1 cellular context compared by ENCODE assay signal in the genomic region with DNA sequence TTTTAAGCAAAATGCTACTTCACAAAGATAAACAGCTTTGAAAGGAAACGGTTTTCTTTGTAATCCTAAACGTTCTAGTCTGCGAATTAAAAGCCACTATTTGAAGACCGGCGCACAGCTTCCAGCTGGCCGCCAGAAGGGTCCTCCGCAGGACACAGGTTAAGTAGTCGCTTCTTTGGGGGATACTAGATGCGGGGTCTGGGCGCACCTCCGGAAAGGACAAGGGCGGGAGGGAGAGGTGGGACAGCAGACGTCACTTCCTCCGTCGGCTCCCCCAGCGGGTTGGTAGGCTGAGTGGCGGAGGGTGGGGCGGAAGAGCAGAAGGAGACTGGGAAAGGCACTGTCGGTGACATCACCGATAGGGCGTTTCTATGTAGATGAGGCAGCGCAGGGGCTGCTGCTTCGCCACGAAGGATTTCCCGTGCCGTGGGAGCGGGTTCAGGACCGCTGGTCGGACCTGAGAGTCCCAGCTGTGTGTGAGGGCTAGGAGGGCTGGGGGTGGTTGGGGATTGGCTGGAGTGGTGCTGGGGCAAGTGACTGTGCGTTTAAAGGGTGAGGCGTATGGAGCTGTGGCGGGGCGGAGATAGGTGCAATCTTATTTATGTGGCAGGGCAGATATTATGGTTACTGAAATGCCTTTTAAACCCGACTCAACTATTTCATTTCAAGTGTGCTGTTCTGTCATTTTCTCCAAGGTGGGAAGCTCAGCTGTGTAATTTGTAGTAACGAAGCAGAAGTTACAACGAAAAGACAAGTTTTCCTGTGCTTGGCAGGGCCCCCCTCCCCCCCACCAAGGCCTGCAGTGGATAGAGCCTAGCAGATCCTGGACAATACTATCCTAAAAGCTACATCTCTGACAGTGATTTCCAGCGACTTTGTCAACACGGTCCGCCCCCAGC.
TF ChIP-seq lines count a peak whose summit lies in the region.
"Not testable (repeated sequence)": the region's sequence is repeated elsewhere in the genome, so short reads cannot be mapped to it uniquely, and the experiment has no call there.

No MANE protein-coding gene starts in this region.

TF ChIP-seq in K562, 482 proteins besides CTCF, POLR2A, EP300 and RAD21 (continued from another document and continues in another):
- TF ChIP-seq RUNX1 (IDR thresholded peaks at IDR 0.05; ENCODE audit: low read depth) (peak; percentile 96), KLF16 (IDR thresholded peaks at IDR 0.05) (0 out of 2 replicates have a peak, but pooled peaks have one; percentile 31), RFX1 (IDR thresholded peaks at IDR 0.05) (peak; percentile 42), GTF2E2 (tag; IDR thresholded peaks at IDR 0.05) (peak; percentile 99), NRF1 (conservative IDR thresholded peaks at IDR 0.05 in 1 of 2, IDR thresholded peaks at IDR 0.05 in 1 of 2) (peak; percentile 31 to 62), ZC3H4 (CRISPR knock-in tag; IDR thresholded peaks at IDR 0.05; ENCODE audit: borderline replicate concordance) (peak; percentile 85; the same call in 1 of the 2 replicates), VEZF1 (CRISPR knock-in tag; IDR thresholded peaks at IDR 0.05) (peak; percentile 78), GABPA (tag; conservative IDR thresholded peaks at IDR 0.05; ENCODE audit: low read depth) (peak; percentile 83), POLR2AphosphoS2 (IDR thresholded peaks at IDR 0.05; ENCODE audit: low read length) (peak; percentile 94), SUPT5H (IDR thresholded peaks at IDR 0.05) (peak; percentile 100), PTBP1 (IDR thresholded peaks at IDR 0.05; ENCODE audit: low read depth, low read length) (peak; percentile 88; the same call in 1 of the 2 replicates), ZFX (CRISPR knock-in tag; IDR thresholded peaks at IDR 0.05) (peak; percentile 29; the same call in 1 of the 2 replicates), ATF1 (tag; IDR thresholded peaks at IDR 0.05) (peak; percentile 81), TCF7 (IDR thresholded peaks at IDR 0.05; ENCODE audit: borderline replicate concordance) (0 out of 2 replicates have a peak, but pooled peaks have one; percentile 65), KLF6 (CRISPR knock-in tag; IDR thresholded peaks at IDR 0.05; ENCODE audit: borderline replicate concordance) (peak; percentile 23; the same call in 1 of the 2 replicates), ATF3 (IDR thresholded peaks at IDR 0.05) (peak; percentile 87), ATF3 (CRISPR knock-in tag; conservative IDR thresholded peaks at IDR 0.05) (peak; percentile 80), GTF2F1 (IDR thresholded peaks at IDR 0.05; ENCODE audit: low read depth, low read length) (peak; percentile 97), ZBTB17 (CRISPR knock-in tag; IDR thresholded peaks at IDR 0.05) (peak; percentile 93), NFE2 (IDR thresholded peaks at IDR 0.05; ENCODE audit: low read depth) (peak; percentile 54; the same call in 1 of the 2 replicates), MAFK (IDR thresholded peaks at IDR 0.05; ENCODE audit: low read length) (peak; percentile 16; the same call in 1 of the 2 replicates), ATF6 (CRISPR knock-in tag; IDR thresholded peaks at IDR 0.05) (peak; percentile 72; the same call in 1 of the 2 replicates), ERF (CRISPR knock-in tag; IDR thresholded peaks at IDR 0.05) (peak; percentile 98), GTF2A2 (tag; IDR thresholded peaks at IDR 0.05) (peak; percentile 97), PHB (CRISPR knock-in tag; IDR thresholded peaks at IDR 0.05) (peak; percentile 98; the same call in 1 of the 2 replicates), MEF2A (IDR thresholded peaks at IDR 0.05; ENCODE audit: control insufficient read depth, low read depth, low read length) (peak; percentile 77), PHF20 (IDR thresholded peaks at IDR 0.05; ENCODE audit: partially characterized antibody) (peak; percentile 45), NR2C1 (tag; IDR thresholded peaks at IDR 0.05) (peak; percentile 53; the same call in 1 of the 2 replicates), EP400 (IDR thresholded peaks at IDR 0.05) (peak; percentile 70), NFXL1 (CRISPR knock-in tag; IDR thresholded peaks at IDR 0.05) (peak; percentile 92), RAD51 (IDR thresholded peaks at IDR 0.05; ENCODE audit: borderline replicate concordance, low read depth) (peak; percentile 19; the same call in 1 of the 2 replicates), CHCHD3 (CRISPR knock-in tag; IDR thresholded peaks at IDR 0.05) (peak; percentile 98), RCOR1 (IDR thresholded peaks at IDR 0.05; ENCODE audit: borderline replicate concordance in 1 of 2, low read depth in 2 of 2, low read length in 2 of 2) (peak in 1 of 2 experiments; percentile 19; a peak in 1 of 4 replicates), TFE3 (CRISPR knock-in tag; IDR thresholded peaks at IDR 0.05) (peak; percentile 27; the same call in 1 of the 2 replicates), RFX7 (CRISPR knock-in tag; IDR thresholded peaks at IDR 0.05) (peak; percentile 97), ZBTB8A (IDR thresholded peaks at IDR 0.05; ENCODE audit: partially characterized antibody) (peak; percentile 72)
- TF ChIP-seq, protein P1, sequence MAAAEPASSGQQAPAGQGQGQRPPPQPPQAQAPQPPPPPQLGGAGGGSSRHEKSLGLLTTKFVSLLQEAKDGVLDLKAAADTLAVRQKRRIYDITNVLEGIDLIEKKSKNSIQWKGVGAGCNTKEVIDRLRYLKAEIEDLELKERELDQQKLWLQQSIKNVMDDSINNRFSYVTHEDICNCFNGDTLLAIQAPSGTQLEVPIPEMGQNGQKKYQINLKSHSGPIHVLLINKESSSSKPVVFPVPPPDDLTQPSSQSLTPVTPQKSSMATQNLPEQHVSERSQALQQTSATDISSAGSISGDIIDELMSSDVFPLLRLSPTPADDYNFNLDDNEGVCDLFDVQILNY (CRISPR knock-in tag; IDR thresholded peaks at IDR 0.05) = peak; percentile 88
- TF ChIP-seq, protein P2, sequence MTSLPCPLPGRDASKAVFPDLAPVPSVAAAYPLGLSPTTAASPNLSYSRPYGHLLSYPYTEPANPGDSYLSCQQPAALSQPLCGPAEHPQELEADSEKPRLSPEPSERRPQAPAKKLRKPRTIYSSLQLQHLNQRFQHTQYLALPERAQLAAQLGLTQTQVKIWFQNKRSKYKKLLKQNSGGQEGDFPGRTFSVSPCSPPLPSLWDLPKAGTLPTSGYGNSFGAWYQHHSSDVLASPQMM (CRISPR knock-in tag; IDR thresholded peaks at IDR 0.05) = peak; percentile 94
- TF ChIP-seq, protein P3, sequence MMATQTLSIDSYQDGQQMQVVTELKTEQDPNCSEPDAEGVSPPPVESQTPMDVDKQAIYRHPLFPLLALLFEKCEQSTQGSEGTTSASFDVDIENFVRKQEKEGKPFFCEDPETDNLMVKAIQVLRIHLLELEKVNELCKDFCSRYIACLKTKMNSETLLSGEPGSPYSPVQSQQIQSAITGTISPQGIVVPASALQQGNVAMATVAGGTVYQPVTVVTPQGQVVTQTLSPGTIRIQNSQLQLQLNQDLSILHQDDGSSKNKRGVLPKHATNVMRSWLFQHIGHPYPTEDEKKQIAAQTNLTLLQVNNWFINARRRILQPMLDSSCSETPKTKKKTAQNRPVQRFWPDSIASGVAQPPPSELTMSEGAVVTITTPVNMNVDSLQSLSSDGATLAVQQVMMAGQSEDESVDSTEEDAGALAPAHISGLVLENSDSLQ (IDR thresholded peaks at IDR 0.05) = peak; percentile 55
- TF ChIP-seq, protein P4, sequence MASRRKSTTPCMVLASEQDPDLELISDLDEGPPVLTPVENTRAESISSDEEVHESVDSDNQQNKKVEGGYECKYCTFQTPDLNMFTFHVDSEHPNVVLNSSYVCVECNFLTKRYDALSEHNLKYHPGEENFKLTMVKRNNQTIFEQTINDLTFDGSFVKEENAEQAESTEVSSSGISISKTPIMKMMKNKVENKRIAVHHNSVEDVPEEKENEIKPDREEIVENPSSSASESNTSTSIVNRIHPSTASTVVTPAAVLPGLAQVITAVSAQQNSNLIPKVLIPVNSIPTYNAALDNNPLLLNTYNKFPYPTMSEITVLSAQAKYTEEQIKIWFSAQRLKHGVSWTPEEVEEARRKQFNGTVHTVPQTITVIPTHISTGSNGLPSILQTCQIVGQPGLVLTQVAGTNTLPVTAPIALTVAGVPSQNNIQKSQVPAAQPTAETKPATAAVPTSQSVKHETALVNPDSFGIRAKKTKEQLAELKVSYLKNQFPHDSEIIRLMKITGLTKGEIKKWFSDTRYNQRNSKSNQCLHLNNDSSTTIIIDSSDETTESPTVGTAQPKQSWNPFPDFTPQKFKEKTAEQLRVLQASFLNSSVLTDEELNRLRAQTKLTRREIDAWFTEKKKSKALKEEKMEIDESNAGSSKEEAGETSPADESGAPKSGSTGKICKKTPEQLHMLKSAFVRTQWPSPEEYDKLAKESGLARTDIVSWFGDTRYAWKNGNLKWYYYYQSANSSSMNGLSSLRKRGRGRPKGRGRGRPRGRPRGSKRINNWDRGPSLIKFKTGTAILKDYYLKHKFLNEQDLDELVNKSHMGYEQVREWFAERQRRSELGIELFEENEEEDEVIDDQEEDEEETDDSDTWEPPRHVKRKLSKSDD (conservative IDR thresholded peaks at IDR 0.05; ENCODE audit: low read length) = 0 out of 2 replicates have a peak, but pooled peaks have one; percentile 41
- not testable (repeated sequence) for TF ChIP-seq ATF1 (CRISPR knock-in tag; IDR thresholded peaks at IDR 0.05); NR2C1 (IDR thresholded peaks at IDR 0.05)
- TF ChIP-seq, protein P5, sequence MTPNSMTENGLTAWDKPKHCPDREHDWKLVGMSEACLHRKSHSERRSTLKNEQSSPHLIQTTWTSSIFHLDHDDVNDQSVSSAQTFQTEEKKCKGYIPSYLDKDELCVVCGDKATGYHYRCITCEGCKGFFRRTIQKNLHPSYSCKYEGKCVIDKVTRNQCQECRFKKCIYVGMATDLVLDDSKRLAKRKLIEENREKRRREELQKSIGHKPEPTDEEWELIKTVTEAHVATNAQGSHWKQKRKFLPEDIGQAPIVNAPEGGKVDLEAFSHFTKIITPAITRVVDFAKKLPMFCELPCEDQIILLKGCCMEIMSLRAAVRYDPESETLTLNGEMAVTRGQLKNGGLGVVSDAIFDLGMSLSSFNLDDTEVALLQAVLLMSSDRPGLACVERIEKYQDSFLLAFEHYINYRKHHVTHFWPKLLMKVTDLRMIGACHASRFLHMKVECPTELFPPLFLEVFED (CRISPR knock-in tag; conservative IDR thresholded peaks at IDR 0.05) = peak; percentile 100
- TF ChIP-seq, protein P6, sequence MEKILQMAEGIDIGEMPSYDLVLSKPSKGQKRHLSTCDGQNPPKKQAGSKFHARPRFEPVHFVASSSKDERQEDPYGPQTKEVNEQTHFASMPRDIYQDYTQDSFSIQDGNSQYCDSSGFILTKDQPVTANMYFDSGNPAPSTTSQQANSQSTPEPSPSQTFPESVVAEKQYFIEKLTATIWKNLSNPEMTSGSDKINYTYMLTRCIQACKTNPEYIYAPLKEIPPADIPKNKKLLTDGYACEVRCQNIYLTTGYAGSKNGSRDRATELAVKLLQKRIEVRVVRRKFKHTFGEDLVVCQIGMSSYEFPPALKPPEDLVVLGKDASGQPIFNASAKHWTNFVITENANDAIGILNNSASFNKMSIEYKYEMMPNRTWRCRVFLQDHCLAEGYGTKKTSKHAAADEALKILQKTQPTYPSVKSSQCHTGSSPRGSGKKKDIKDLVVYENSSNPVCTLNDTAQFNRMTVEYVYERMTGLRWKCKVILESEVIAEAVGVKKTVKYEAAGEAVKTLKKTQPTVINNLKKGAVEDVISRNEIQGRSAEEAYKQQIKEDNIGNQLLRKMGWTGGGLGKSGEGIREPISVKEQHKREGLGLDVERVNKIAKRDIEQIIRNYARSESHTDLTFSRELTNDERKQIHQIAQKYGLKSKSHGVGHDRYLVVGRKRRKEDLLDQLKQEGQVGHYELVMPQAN (IDR thresholded peaks at IDR 0.05; ENCODE audit: borderline replicate concordance) = peak; percentile 41; the same call in 1 of the 2 replicates
- TF ChIP-seq, protein P7, sequence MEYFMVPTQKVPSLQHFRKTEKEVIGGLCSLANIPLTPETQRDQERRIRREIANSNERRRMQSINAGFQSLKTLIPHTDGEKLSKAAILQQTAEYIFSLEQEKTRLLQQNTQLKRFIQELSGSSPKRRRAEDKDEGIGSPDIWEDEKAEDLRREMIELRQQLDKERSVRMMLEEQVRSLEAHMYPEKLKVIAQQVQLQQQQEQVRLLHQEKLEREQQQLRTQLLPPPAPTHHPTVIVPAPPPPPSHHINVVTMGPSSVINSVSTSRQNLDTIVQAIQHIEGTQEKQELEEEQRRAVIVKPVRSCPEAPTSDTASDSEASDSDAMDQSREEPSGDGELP (CRISPR knock-in tag; IDR thresholded peaks at IDR 0.05; ENCODE audit: borderline replicate concordance) = peak; percentile 60
